ENCODE assay signal across 19 cellular contexts in genomic region chr1:8145525-8145924, GRCh38.
DNase-seq lines count a peak whose midpoint lies in the region; ATAC-seq and TF ChIP-seq lines count a peak whose summit lies in the region.
"Had no signal": no experiment of that assay in that cellular context is flagged by ENCODE, and none has a peak within 500 bp of the region (broad histone marks: within the 10 kb centered on the region; RNA-seq: fewer than 3 reads in every experiment).

No MANE protein-coding gene starts in this region.

- H3K4me2 ChIP-seq in mesenchymal stem cell (ENCODE audit: low read length, poor library complexity, severe bottlenecking) = no peak overlapping the region
- no peak overlapping the region for H3K4me2 ChIP-seq in hepatocyte

- no peak for DNase-seq in CD4-positive, CD25-positive, alpha-beta regulatory T cell
- DNase-seq in GM13976 (ENCODE audit: low spot score) (peak; percentile 44), SJSA1 (ENCODE audit: low read depth in 1 of 2, low spot score in 2 of 2) (peak; percentile 72 to 77), mesenchymal stem cell (peak; percentile 58), hepatocyte (ENCODE audit: low spot score) (no peak), left lobe of liver (ENCODE audit: low spot score) (no peak), heart left ventricle (no peak)
- DNase-seq: activated CD4-positive, CD25-positive, alpha-beta regulatory T cell treated with anti-CD3 and anti-CD28 coated beads, Interleukin-2, amount 50 U/mL, for 72 hours; activated gamma-delta T cell; amniotic stem cell; erythroblast; foreskin melanocyte; H9; NCI-H2171 treated with DMSO at 0.1 percent for 48 hours; NCI-H69 had no signal

- H4K91ac ChIP-seq in mesenchymal stem cell (ENCODE audit: low read length) = no peak overlapping the region

- H3K36me3 ChIP-seq in CD4-positive, CD25-positive, alpha-beta regulatory T cell (ENCODE audit: control insufficient read depth, insufficient read depth, low read length) = no peaks in the 10 kb centered on the region
- no peaks in the 10 kb centered on the region for H3K36me3 ChIP-seq in SJSA1
- no peaks in the 10 kb centered on the region for H3K36me3 ChIP-seq in mesenchymal stem cell (ENCODE audit: control insufficient read depth in 1 of 2, insufficient read depth in 2 of 2, low read depth in 1 of 2, low read length in 2 of 2)
- H3K36me3 ChIP-seq in hepatocyte (replicated peaks; ENCODE audit: insufficient read depth, low read depth) = no peaks in the 10 kb centered on the region
- H3K36me3 ChIP-seq in heart left ventricle = no peaks in the 10 kb centered on the region
- H3K36me3 ChIP-seq: thoracic aorta had no signal

- no peak overlapping the region for H3K27ac ChIP-seq in CD4-positive, CD25-positive, alpha-beta regulatory T cell (ENCODE audit: insufficient read depth, low read length, poor library complexity, severe bottlenecking)
- H3K27ac ChIP-seq in SJSA1 = peak overlapping the region; percentile 40; the same call in 1 of the 2 replicates
- no peak overlapping the region for H3K27ac ChIP-seq in mesenchymal stem cell (ENCODE audit: low read length, poor library complexity, severe bottlenecking)
- H3K27ac ChIP-seq in hepatocyte = no peak overlapping the region
- no peak overlapping the region for H3K27ac ChIP-seq in heart left ventricle
- H3K27ac ChIP-seq: thoracic aorta had no signal

- H3K36me3 Mint-ChIP-seq in CD4-positive, CD25-positive, alpha-beta regulatory T cell = no peaks in the 10 kb centered on the region

- intact Hi-C loops in heart left ventricle (cut with DNase I) = no loop called here

- peak overlapping the region in 2 of 3 donors; percentile 75 to 89 for H3K27ac Mint-ChIP-seq in CD4-positive, CD25-positive, alpha-beta regulatory T cell

- no peak overlapping the region for H3K4me3 ChIP-seq in CD4-positive, CD25-positive, alpha-beta regulatory T cell (ENCODE audit: low read depth, low read length)
- H3K4me3 ChIP-seq in SJSA1 = no peak overlapping the region
- H3K4me3 ChIP-seq in mesenchymal stem cell (ENCODE audit: insufficient read depth in 1 of 2, low read depth in 1 of 2, low read length in 2 of 2) = no peak overlapping the region
- no peak overlapping the region for H3K4me3 ChIP-seq in hepatocyte
- H3K4me3 ChIP-seq in heart left ventricle = no peak overlapping the region
- H3K4me3 ChIP-seq: thoracic aorta had no signal

- H4K8ac ChIP-seq in mesenchymal stem cell (ENCODE audit: low read length) = no peak overlapping the region

- H4K20me1 ChIP-seq in hepatocyte (ENCODE audit: insufficient read depth, poor library complexity, severe bottlenecking) = no peaks in the 10 kb centered on the region

- no peaks in the 10 kb centered on the region for H3K9me3 ChIP-seq in CD4-positive, CD25-positive, alpha-beta regulatory T cell (ENCODE audit: control insufficient read depth in 2 of 2, low read length in 2 of 2)
- H3K9me3 ChIP-seq in SJSA1 (replicated peaks) (peaks cover 9% of the 10 kb centered on the region), mesenchymal stem cell (ENCODE audit: control insufficient read depth, low read length) (no peaks in the 10 kb centered on the region), hepatocyte (ENCODE audit: low read depth) (no peaks in the 10 kb centered on the region), heart left ventricle (no peaks in the 10 kb centered on the region)
- H3K9me3 ChIP-seq: thoracic aorta had no signal

- peaks cover 0 to 2% (median 0%) of the 10 kb centered on the region in 7 donors for H3K9me3 Mint-ChIP-seq in CD4-positive, CD25-positive, alpha-beta regulatory T cell
- H3K9me3 Mint-ChIP-seq: H9, neural crest cell had no signal

- peak overlapping the region in 1 of 4 donors; percentile 3 for H3K4me3 Mint-ChIP-seq in CD4-positive, CD25-positive, alpha-beta regulatory T cell
- H3K4me3 Mint-ChIP-seq: H9, neural crest cell had no signal

- TF ChIP-seq CTCF in GM13976 (IDR thresholded peaks at IDR 0.05; ENCODE audit: borderline replicate concordance, control extremely low read depth, extremely low read depth, insufficient read depth, missing control alignments) (no peak), hepatocyte (IDR thresholded peaks at IDR 0.05; ENCODE audit: poor library complexity) (no peak), heart left ventricle (IDR thresholded peaks at IDR 0.05) (no peak)

- H2BK5ac ChIP-seq in mesenchymal stem cell (ENCODE audit: low read depth, low read length, poor library complexity, severe bottlenecking) = no peak overlapping the region

- no peak overlapping the region for H2AK5ac ChIP-seq in mesenchymal stem cell (ENCODE audit: low read length, severe bottlenecking)

- ATAC-seq in CD4-positive, CD25-positive, alpha-beta regulatory T cell (ENCODE audit: low read depth in 2 of 2) = no peak
- ATAC-seq in GM21723 (IDR thresholded peaks at IDR 0.05; ENCODE audit: unreplicated experiment) (no peak), left lobe of liver (no peak), heart left ventricle (no peak)
- ATAC-seq: SK-N-SH treated with all-trans-retinoic acid at 6 μM for 48 hours had no signal

- H3K27me3 Mint-ChIP-seq in CD4-positive, CD25-positive, alpha-beta regulatory T cell = peaks cover 5% of the 10 kb centered on the region

- H2BK12ac ChIP-seq in mesenchymal stem cell (ENCODE audit: low read length in 2 of 2) = peak overlapping the region in 1 of 2 experiments; percentile 37

- H3K14ac ChIP-seq in mesenchymal stem cell (ENCODE audit: low read length in 2 of 2) = no peak overlapping the region

- H2BK120ac ChIP-seq in mesenchymal stem cell (ENCODE audit: low read depth, low read length) = no peak overlapping the region

- H3K23ac ChIP-seq in mesenchymal stem cell (ENCODE audit: low read length in 2 of 2) = no peak overlapping the region

- H3K9me2 ChIP-seq in hepatocyte (replicated peaks; ENCODE audit: insufficient read depth) = no peaks in the 10 kb centered on the region

- no peaks in the 10 kb centered on the region for H3K27me3 ChIP-seq in CD4-positive, CD25-positive, alpha-beta regulatory T cell (ENCODE audit: control insufficient read depth, insufficient read depth, low read length)
- no peaks in the 10 kb centered on the region for H3K27me3 ChIP-seq in SJSA1 (replicated peaks)
- no peaks in the 10 kb centered on the region for H3K27me3 ChIP-seq in mesenchymal stem cell (ENCODE audit: control insufficient read depth in 1 of 2, insufficient read depth in 1 of 2, low read length in 2 of 2)
- no peaks in the 10 kb centered on the region for H3K27me3 ChIP-seq in hepatocyte
- no peaks in the 10 kb centered on the region for H3K27me3 ChIP-seq in heart left ventricle

- in situ Hi-C loops in GM13976 (cut with MboI; ENCODE audit: low sequenced_read_pairs, unreplicated experiment) = no loop called here

- H3K18ac ChIP-seq in mesenchymal stem cell (ENCODE audit: low read depth in 1 of 2, low read length in 2 of 2) = peak overlapping the region in 1 of 2 experiments; percentile 75

- TF ChIP-seq POLR2A in heart left ventricle (IDR thresholded peaks at IDR 0.05) = no peak

- peak overlapping the region in 1 of 2 experiments; percentile 50 for H3K4ac ChIP-seq in mesenchymal stem cell (ENCODE audit: low read depth in 1 of 2, low read length in 2 of 2)

- 77% methylated on average over 6 of the region's 6 CpGs for WGBS in mesenchymal stem cell
- 94% methylated on average over 6 of the region's 6 CpGs for WGBS in hepatocyte (ENCODE audit: low lambda C conversion rate, missing lambda C conversion rate)
- 85 to 94% (median 88%) methylated on average over 6 of the region's 6 CpGs for WGBS in heart left ventricle, 4 donors

- H3K79me2 ChIP-seq in hepatocyte = no peaks in the 10 kb centered on the region

- H3K79me1 ChIP-seq in mesenchymal stem cell (replicated peaks; ENCODE audit: low read length, poor library complexity, severe bottlenecking) = no peaks in the 10 kb centered on the region

- H3K4me1 Mint-ChIP-seq in CD4-positive, CD25-positive, alpha-beta regulatory T cell = peaks cover 5 to 65% (median 31%) of the 10 kb centered on the region in 4 donors

- H2BK15ac ChIP-seq in mesenchymal stem cell (ENCODE audit: low read depth, poor library complexity, severe bottlenecking) = no peak overlapping the region

- H3K9ac ChIP-seq in mesenchymal stem cell (ENCODE audit: low read length) = no peak overlapping the region

- H3K4me1 ChIP-seq in CD4-positive, CD25-positive, alpha-beta regulatory T cell (ENCODE audit: control insufficient read depth, insufficient read depth, low read length, poor library complexity, severe bottlenecking) = peaks cover 12% of the 10 kb centered on the region
- H3K4me1 ChIP-seq in SJSA1 (replicated peaks) = peaks cover 24% of the 10 kb centered on the region
- H3K4me1 ChIP-seq in mesenchymal stem cell (ENCODE audit: control insufficient read depth, insufficient read depth, low read depth, low read length) = peaks cover 9% of the 10 kb centered on the region
- H3K4me1 ChIP-seq in hepatocyte (ENCODE audit: insufficient read depth) = no peaks in the 10 kb centered on the region
- peaks cover 0 to 7% (median 0%) of the 10 kb centered on the region in 12 donors for H3K4me1 ChIP-seq in heart left ventricle

- no peak overlapping the region for H2AFZ ChIP-seq in mesenchymal stem cell (ENCODE audit: low read depth, low read length)
- H2AFZ ChIP-seq in hepatocyte = no peak overlapping the region

Comparison
In these comparisons a context has a peak if more than half of its experiments do, and no peak if none do; other contexts are left out.
1. DNase-seq: peak in GM13976 (single experiment), SJSA1 (2 of 2) and mesenchymal stem cell (single experiment); none in CD4-positive, CD25-positive, alpha-beta regulatory T cell (0 of 3), hepatocyte (single experiment), left lobe of liver (single experiment) and heart left ventricle (0 of 5).